In the genomic region with DNA sequence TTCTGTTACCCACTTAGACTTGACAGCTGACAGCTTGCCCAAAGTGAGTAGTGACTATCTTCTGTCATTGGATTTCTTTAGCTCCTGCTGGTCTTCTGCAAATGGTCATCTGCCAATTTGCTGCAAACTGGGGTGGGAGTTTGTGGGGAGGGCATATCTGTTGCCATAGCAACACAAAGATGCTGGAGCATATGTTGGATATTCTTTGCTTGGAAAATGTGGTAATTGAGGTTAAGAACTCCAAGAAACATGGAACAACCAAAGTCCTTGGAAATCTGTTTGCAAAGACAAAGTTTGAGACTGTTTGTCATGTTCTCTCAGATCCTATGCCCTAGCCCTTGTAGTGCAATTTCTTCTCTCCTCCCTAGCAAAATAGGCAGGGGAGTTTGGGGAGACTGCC, we compare ENCODE assay signal across 14 cellular contexts.
DNase-seq lines count a peak whose midpoint lies in the region; ATAC-seq and TF ChIP-seq lines count a peak whose summit lies in the region.
"Had no signal": no experiment of that assay in that cellular context is flagged by ENCODE, and none has a peak within 500 bp of the region (broad histone marks: within the 10 kb centered on the region; RNA-seq: fewer than 3 reads in every experiment).

No MANE protein-coding gene starts in this region.

- H3K4me3 ChIP-seq in osteoblast (ENCODE audit: insufficient read depth, low read length) (no peak overlapping the region), left ventricle myocardium inferior (no peak overlapping the region)
- H3K4me3 ChIP-seq: BLaER1 treated with 17β-estradiol and CSF1 and Interleukin-3, amounts not matched to agents 10 nM and 100 nM; GM12878 had no signal

- no peaks in the 10 kb centered on the region for H3K27me3 Mint-ChIP-seq in stimulated activated naive CD8-positive, alpha-beta T cell treated with anti-CD3 and anti-CD28 coated beads, Interleukin-15, Interleukin-2, amounts not matched to agents 100 ng/mL and 50 ng/mL, for 24 hours

- H4K20me1 ChIP-seq in osteoblast (ENCODE audit: insufficient read depth, low read length), result no peaks in the 10 kb centered on the region

- peak overlapping the region; percentile 4 for H3K27ac Mint-ChIP-seq in stimulated activated naive CD8-positive, alpha-beta T cell treated with anti-CD3 and anti-CD28 coated beads, Interleukin-15, Interleukin-2, amounts not matched to agents 100 ng/mL and 50 ng/mL, for 24 hours
- H3K27ac Mint-ChIP-seq: CD8-positive, alpha-beta T cell had no signal

- H3K79me2 ChIP-seq in osteoblast (ENCODE audit: insufficient read depth, low read length), result no peaks in the 10 kb centered on the region

- no peak for ATAC-seq in stimulated activated naive CD8-positive, alpha-beta T cell treated with anti-CD3 and anti-CD28 coated beads, Interleukin-15, Interleukin-2, amounts not matched to agents 100 U/mL and 50 U/mL, for 24 hours
- ATAC-seq: CD8-positive, alpha-beta T cell; GM12878 had no signal

- H3K27me3 ChIP-seq in osteoblast (ENCODE audit: insufficient read depth, low read length), result no peaks in the 10 kb centered on the region
- peaks cover 27% of the 10 kb centered on the region for H3K27me3 ChIP-seq in left ventricle myocardium inferior (ENCODE audit: low read depth)
- H3K27me3 ChIP-seq: BLaER1 treated with 17β-estradiol and CSF1 and Interleukin-3, amounts not matched to agents 10 nM and 100 nM had no signal

- H3K27ac ChIP-seq in osteoblast (ENCODE audit: low read depth, low read length), result no peak overlapping the region
- H3K27ac ChIP-seq in left ventricle myocardium inferior (replicated peaks), result no peak overlapping the region
- H3K27ac ChIP-seq: BLaER1 treated with 17β-estradiol and CSF1 and Interleukin-3, amounts not matched to agents 10 nM and 100 nM had no signal

- DNase-seq in stimulated activated naive CD8-positive, alpha-beta T cell treated with anti-CD3 and anti-CD28 coated beads, Interleukin-15, Interleukin-2, amounts not matched to agents 100 U/mL and 50 U/mL, for 24 hours, result no peak
- DNase-seq in cerebellar cortex (ENCODE audit: low spot score), result peak; percentile 24
- DNase-seq in osteoblast (ENCODE audit: insufficient read length, low spot score, missing footprints), result peak; percentile 54
- DNase-seq in islet precursor cell, result no peak
- DNase-seq in GM20000 (ENCODE audit: low spot score), result no peak
- no peak for DNase-seq in left ventricle myocardium inferior
- DNase-seq: 8988T; Calu3; CD8-positive, alpha-beta T cell; DMS79 treated with DMSO at 0.1 percent for 48 hours; H9 had no signal

- H3K9me3 ChIP-seq in osteoblast (ENCODE audit: low read depth, low read length), result no peaks in the 10 kb centered on the region
- peaks cover 7% of the 10 kb centered on the region for H3K9me3 ChIP-seq in left ventricle myocardium inferior (replicated peaks)

- H3K36me3 Mint-ChIP-seq in stimulated activated naive CD8-positive, alpha-beta T cell treated with anti-CD3 and anti-CD28 coated beads, Interleukin-15, Interleukin-2, amounts not matched to agents 100 ng/mL and 50 ng/mL, for 24 hours (ENCODE audit: low read depth), result peaks cover 41% of the 10 kb centered on the region

- H3K4me1 Mint-ChIP-seq in stimulated activated naive CD8-positive, alpha-beta T cell treated with anti-CD3 and anti-CD28 coated beads, Interleukin-15, Interleukin-2, amounts not matched to agents 100 ng/mL and 50 ng/mL, for 24 hours (ENCODE audit: low read depth), result peaks cover 29% of the 10 kb centered on the region

- no peak overlapping the region for H3K4me3 Mint-ChIP-seq in stimulated activated naive CD8-positive, alpha-beta T cell treated with anti-CD3 and anti-CD28 coated beads, Interleukin-15, Interleukin-2, amounts not matched to agents 100 ng/mL and 50 ng/mL, for 24 hours
- H3K4me3 Mint-ChIP-seq: CD8-positive, alpha-beta T cell; H9 had no signal

- no peak overlapping the region for H3K4me2 ChIP-seq in osteoblast (ENCODE audit: insufficient read depth, low read length)
- H3K4me2 ChIP-seq: BLaER1 treated with 17β-estradiol and CSF1 and Interleukin-3, amounts not matched to agents 10 nM and 100 nM had no signal

- H3K36me3 ChIP-seq in osteoblast (ENCODE audit: insufficient read depth, low read length) (no peaks in the 10 kb centered on the region), left ventricle myocardium inferior (no peaks in the 10 kb centered on the region)

- TF ChIP-seq CTCF in osteoblast (IDR thresholded peaks at IDR 0.05; ENCODE audit: extremely low read depth, low read depth, low read length), result no peak
- no peak for TF ChIP-seq CTCF in GM20000 (IDR thresholded peaks at IDR 0.05; ENCODE audit: extremely low read depth, missing control alignments)
- TF ChIP-seq CTCF in left ventricle myocardium inferior (IDR thresholded peaks at IDR 0.05; ENCODE audit: borderline replicate concordance), result no peak

- H3K4me1 ChIP-seq in osteoblast (ENCODE audit: insufficient read depth, low read length) (no peaks in the 10 kb centered on the region), left ventricle myocardium inferior (no peaks in the 10 kb centered on the region)

- no peak overlapping the region for H2AFZ ChIP-seq in osteoblast (ENCODE audit: low read length)

- intact Hi-C loops in left ventricle myocardium inferior (cut with micrococcal nuclease), result no loop called here

- H3K9me3 Mint-ChIP-seq in stimulated activated naive CD8-positive, alpha-beta T cell treated with anti-CD3 and anti-CD28 coated beads, Interleukin-15, Interleukin-2, amounts not matched to agents 100 ng/mL and 50 ng/mL, for 24 hours, result peaks cover 4% of the 10 kb centered on the region
- H3K9me3 Mint-ChIP-seq: CD8-positive, alpha-beta T cell; H9 had no signal

Comparison
In these comparisons a context has a peak if more than half of its experiments do, and no peak if none do; other contexts are left out.
1. DNase-seq: peak in cerebellar cortex (single experiment) and osteoblast (single experiment); none in stimulated activated naive CD8-positive, alpha-beta T cell treated with anti-CD3 and anti-CD28 coated beads, Interleukin-15, Interleukin-2, amounts not matched to agents 100 U/mL and 50 U/mL, for 24 hours (single experiment), islet precursor cell (single experiment), GM20000 (single experiment) and left ventricle myocardium inferior (single experiment).